11 cellular contexts compared by ENCODE assay signal in genomic region chr1:173506437-173506836, GRCh38. TPM values are rescaled to one million over a fixed set of nuclear protein-coding genes. Genes with fewer than 3 reads are reported as not detected.
A peak's percentile ranks its signal among the peaks of the same experiment; 100 is the strongest.
DNase-seq lines count a peak whose midpoint lies in the region; ATAC-seq, FAIRE-seq and TF ChIP-seq lines count a peak whose summit lies in the region.
"Had no signal": no experiment of that assay in that cellular context is flagged by ENCODE, and none has a peak within 500 bp of the region (broad histone marks: within the 10 kb centered on the region; RNA-seq: fewer than 3 reads in every experiment).

No MANE protein-coding gene starts in this region.

- TF ChIP-seq RAD21 in IMR-90 (IDR thresholded peaks at IDR 0.05; ENCODE audit: low read length), result no peak
- peak; percentile 97 to 98 for TF ChIP-seq RAD21 in liver (IDR thresholded peaks at IDR 0.05)

- H3K4ac ChIP-seq in IMR-90 (ENCODE audit: low read depth, low read length), result no peak overlapping the region

- H3K4me1 Mint-ChIP-seq in Calu3 (ENCODE audit: low read depth, unreplicated experiment) (peaks cover 32% of the 10 kb centered on the region), astrocyte (ENCODE audit: low read depth, unreplicated experiment) (peaks cover 20% of the 10 kb centered on the region)

- H3K9me3 Mint-ChIP-seq in Calu3 (ENCODE audit: low read depth, unreplicated experiment) (no peaks in the 10 kb centered on the region), astrocyte (ENCODE audit: unreplicated experiment) (no peaks in the 10 kb centered on the region)

- H2BK5ac ChIP-seq in IMR-90 (ENCODE audit: low read depth, low read length, poor library complexity, severe bottlenecking), result no peak overlapping the region

- H3K4me1 ChIP-seq in IMR-90 (ENCODE audit: control insufficient read depth, insufficient read depth, low read length) (peaks cover 5% of the 10 kb centered on the region; the same call in 1 of the 2 replicates), astrocyte (ENCODE audit: insufficient read depth, low read length) (peaks cover 10% of the 10 kb centered on the region), liver (ENCODE audit: control insufficient read depth in 4 of 4, insufficient read depth in 4 of 4, low read length in 3 of 4) (peaks cover 0 to 21% (median 16%) of the 10 kb centered on the region in 4 donors)
- H3K4me1 ChIP-seq: adrenal gland, gastrocnemius medialis had no signal

- H3K36me3 Mint-ChIP-seq in Calu3 (ENCODE audit: insufficient read depth, unreplicated experiment), result no peaks in the 10 kb centered on the region
- no peaks in the 10 kb centered on the region for H3K36me3 Mint-ChIP-seq in astrocyte (ENCODE audit: low read depth, unreplicated experiment)

- dilution Hi-C loops in IMR-90 (cut with HindIII; ENCODE audit: low sequenced_read_pairs, unreplicated experiment), result no loop called here

- no peak overlapping the region for H3K27ac ChIP-seq in IMR-90 (ENCODE audit: insufficient read depth, low read length)
- H3K27ac ChIP-seq in astrocyte (ENCODE audit: low read depth, low read length), result peak overlapping the region; percentile 55
- no peak overlapping the region for H3K27ac ChIP-seq in liver (ENCODE audit: low read depth in 1 of 2, low read length in 2 of 2)
- H3K27ac ChIP-seq: adrenal gland, gastrocnemius medialis had no signal

- H3K27me3 Mint-ChIP-seq in Calu3 (ENCODE audit: unreplicated experiment) (no peaks in the 10 kb centered on the region), astrocyte (ENCODE audit: low read depth, unreplicated experiment) (no peaks in the 10 kb centered on the region)

- ATAC-seq in IMR-90 (ENCODE audit: low read depth) (no peak), HG02973 (IDR thresholded peaks at IDR 0.05; ENCODE audit: unreplicated experiment) (no peak), GM21423 (IDR thresholded peaks at IDR 0.05; ENCODE audit: unreplicated experiment) (no peak), HG02981 (IDR thresholded peaks at IDR 0.05; ENCODE audit: unreplicated experiment) (no peak)

- H3K4me3 ChIP-seq in IMR-90 (ENCODE audit: insufficient read depth, low read depth, low read length) (no peak overlapping the region), astrocyte (ENCODE audit: insufficient read depth, low read depth, low read length) (no peak overlapping the region), liver (ENCODE audit: low read depth in 1 of 3, low read length in 3 of 3) (no peak overlapping the region)
- H3K4me3 ChIP-seq: adrenal gland, gastrocnemius medialis had no signal

- H3K4me2 ChIP-seq in IMR-90 (ENCODE audit: low read depth, low read length) (no peak overlapping the region), astrocyte (ENCODE audit: low read length) (no peak overlapping the region)

- no peak overlapping the region for H2AK9ac ChIP-seq in IMR-90 (replicated peaks; ENCODE audit: low read depth, low read length, poor library complexity)

- in situ Hi-C loops in IMR-90 (cut with MboI; ENCODE audit: low sequenced_read_pairs), result no loop called here

- no CpG with 5 or more reads among the region's 6 CpGs for WGBS in IMR-90 (ENCODE audit: extremely low coverage in 2 of 2, insufficient read length in 1 of 2), 2 experiments
- 34% methylated on average over 6 of the region's 6 CpGs for WGBS in liver

- peak; percentile 35 for TF ChIP-seq CTCF in Calu3 (IDR thresholded peaks at IDR 0.05; ENCODE audit: unreplicated experiment)
- TF ChIP-seq CTCF in IMR-90 (conservative IDR thresholded peaks at IDR 0.05; ENCODE audit: low read depth, low read length), result no peak
- TF ChIP-seq CTCF in astrocyte (IDR thresholded peaks at IDR 0.05; ENCODE audit: insufficient read depth, low read depth, low read length), result no peak
- peak; percentile 86 for TF ChIP-seq CTCF in liver (IDR thresholded peaks at IDR 0.05; ENCODE audit: low read depth, low read length, missing input control)

- H3K27me3 ChIP-seq in IMR-90 (ENCODE audit: control insufficient read depth, insufficient read depth, low read length), result no peaks in the 10 kb centered on the region; the same call in 1 of the 2 replicates
- H3K27me3 ChIP-seq in astrocyte (ENCODE audit: insufficient read depth, low read length), result no peaks in the 10 kb centered on the region
- no peaks in the 10 kb centered on the region for H3K27me3 ChIP-seq in liver (ENCODE audit: control insufficient read depth in 4 of 4, insufficient read depth in 4 of 4, low read length in 3 of 4)
- H3K27me3 ChIP-seq: adrenal gland, gastrocnemius medialis had no signal

- H4K20me1 ChIP-seq in IMR-90 (ENCODE audit: insufficient read depth, low read length) (no peaks in the 10 kb centered on the region), astrocyte (ENCODE audit: insufficient read depth, low read length) (no peaks in the 10 kb centered on the region)

- no peak overlapping the region for H3K56ac ChIP-seq in IMR-90 (ENCODE audit: extremely low read depth, insufficient read depth, low read length)

- peak; percentile 60 for DNase-seq in Calu3
- no peak for DNase-seq in IMR-90
- no peak for DNase-seq in astrocyte (ENCODE audit: low read depth)
- DNase-seq in DMS79 treated with DMSO at 0.1 percent for 48 hours (lab: John Stamatoyannopoulos, UW), result no peak
- DNase-seq: adrenal gland, gastrocnemius medialis had no signal

- H3K36me3 ChIP-seq in IMR-90 (ENCODE audit: control insufficient read depth, insufficient read depth, low read length) (no peaks in the 10 kb centered on the region), astrocyte (ENCODE audit: insufficient read depth, low read length) (no peaks in the 10 kb centered on the region), liver (ENCODE audit: control insufficient read depth in 4 of 4, insufficient read depth in 3 of 4, low read depth in 1 of 4, low read length in 3 of 4) (no peaks in the 10 kb centered on the region)
- H3K36me3 ChIP-seq: adrenal gland, gastrocnemius medialis had no signal

- POLR2A ChIA-PET in IMR-90 (lab: Charles Lee; ENCODE audit: unreplicated experiment), result no interaction called here

- BruUV-seq in Calu3 (replicated peaks; lab: Mats Ljungman, UMichigan) (no TSS peak), IMR-90 (replicated peaks; lab: Mats Ljungman, UMichigan) (no TSS peak)

- H3K79me1 ChIP-seq in IMR-90 (ENCODE audit: low read depth in 1 of 2, low read length in 2 of 2), result no peaks in the 10 kb centered on the region

- no peaks in the 10 kb centered on the region for H3K79me2 ChIP-seq in astrocyte (ENCODE audit: insufficient read depth, low read length)

- H3K4me3 Mint-ChIP-seq in Calu3 (ENCODE audit: low read depth, unreplicated experiment) (no peak overlapping the region), astrocyte (ENCODE audit: unreplicated experiment) (no peak overlapping the region)

- no peak for FAIRE-seq in astrocyte (lab: Jason Lieb, UNC)
- FAIRE-seq: TTC549 had no signal

- H2BK120ac ChIP-seq in IMR-90 (ENCODE audit: low read depth, low read length), result no peak overlapping the region

- H3K9me3 ChIP-seq in IMR-90 (ENCODE audit: control insufficient read depth, insufficient read depth, low read length), result no peaks in the 10 kb centered on the region
- no peaks in the 10 kb centered on the region for H3K9me3 ChIP-seq in astrocyte (ENCODE audit: insufficient read depth, low read depth, low read length)
- H3K9me3 ChIP-seq in liver (ENCODE audit: control insufficient read depth in 4 of 4, low read length in 3 of 4), result no peaks in the 10 kb centered on the region
- H3K9me3 ChIP-seq: adrenal gland, gastrocnemius medialis had no signal

- no peak overlapping the region for H2BK20ac ChIP-seq in IMR-90 (ENCODE audit: low read depth, low read length)

- no peak overlapping the region for H2BK15ac ChIP-seq in IMR-90 (ENCODE audit: low read depth, low read length)

- intact Hi-C loops in Calu3 (cut with micrococcal nuclease; ENCODE audit: unreplicated experiment), result loop anchor here (2.0 to 10.0 kb wide), 3 partner anchors 48 to 208 kb away; partner anchors contain the start of gene KLHL20
- intact Hi-C loops in IMR-90 (cut with micrococcal nuclease), result no loop called here

- H2AFZ ChIP-seq in IMR-90 (replicated peaks; ENCODE audit: low read length, poor library complexity), result peak overlapping the region; percentile 58
- H2AFZ ChIP-seq in astrocyte (ENCODE audit: low read depth, low read length), result peak overlapping the region; percentile 18

- no peak overlapping the region for H3K23ac ChIP-seq in IMR-90 (ENCODE audit: low read depth, low read length)

- H3K9ac ChIP-seq in IMR-90 (ENCODE audit: low read depth, low read length) (no peak overlapping the region), astrocyte (ENCODE audit: low read length) (no peak overlapping the region), liver (ENCODE audit: low read depth in 1 of 2, low read length in 2 of 2) (no peak overlapping the region)

- CTCF ChIA-PET in Calu3 (lab: Charles Lee), result interaction anchor here (0.9 to 1.3 kb wide), 3 partner anchors 11 to 114 kb away, joined by 3 to 5 read pairs (median 3); no protein-coding TSS in a partner anchor
- CTCF ChIA-PET in IMR-90 (lab: Yijun Ruan, JAX), result interaction anchor here (1.0 kb wide), 1 partner anchor 28 kb away, joined by 3 read pairs; no protein-coding TSS in a partner anchor

- no peak overlapping the region for H4K5ac ChIP-seq in IMR-90 (ENCODE audit: low read depth, low read length)

- no peak overlapping the region for H3K27ac Mint-ChIP-seq in Calu3 (ENCODE audit: unreplicated experiment)
- peak overlapping the region; percentile 66 for H3K27ac Mint-ChIP-seq in astrocyte (ENCODE audit: unreplicated experiment)

- H3K9me1 ChIP-seq in IMR-90 (ENCODE audit: insufficient read depth, low read length), result 0 out of 2 replicates have a peak, but pooled peaks cover 7% of the 10 kb centered on the region

- H4K8ac ChIP-seq in IMR-90 (ENCODE audit: low read depth in 2 of 2, low read length in 2 of 2), result no peak overlapping the region

- H3K14ac ChIP-seq in IMR-90 (replicated peaks; ENCODE audit: low read depth, low read length), result no peak overlapping the region

- H2AK5ac ChIP-seq in IMR-90 (ENCODE audit: low read depth, low read length), result 0 out of 2 replicates have a peak overlapping the region, but pooled peaks have one; percentile 10

- no peak overlapping the region for H3K18ac ChIP-seq in IMR-90 (ENCODE audit: low read depth, low read length)

- no peak overlapping the region for H4K91ac ChIP-seq in IMR-90 (ENCODE audit: insufficient read depth, low read depth, low read length)

- no peak for TF ChIP-seq POLR2A in IMR-90 (IDR thresholded peaks at IDR 0.05; ENCODE audit: low read depth, low read length)

TF ChIP-seq in IMR-90, 13 proteins besides CTCF, POLR2A, EP300 and RAD21 (continues in another document):
- no peak for TF ChIP-seq RFX5 (IDR thresholded peaks at IDR 0.05; ENCODE audit: low read depth, low read length)
- TF ChIP-seq RCOR1 (IDR thresholded peaks at IDR 0.05; ENCODE audit: insufficient replicate concordance, low read length), result no peak

TF ChIP-seq in liver, 16 proteins besides CTCF, POLR2A, EP300 and RAD21 (continues in another document):
- TF ChIP-seq NR2F2 (IDR thresholded peaks at IDR 0.05) (no peak), HNF4G (IDR thresholded peaks at IDR 0.05) (peak; percentile 57)

RNA-seq across cellular contexts. Expression of gene PRDX6, which starts 29.3 kb away (rescaled TPM):
- total RNA-seq in Calu3 (2022) (325 and 360 TPM in 2 replicates), IMR-90 (2012; rRNA removed) (293 and 373 TPM in 2 replicates), astrocyte (459 and 520 TPM in 2 replicates), liver (100 to 1,000 TPM; 147 to 161 TPM)
- polyA plus RNA-seq in IMR-90 (2012; rRNA removed) (348 and 426 TPM in 2 replicates), liver (100 to 1,000 TPM; 320 to 370 TPM)
- 183 and 353 TPM in 2 replicates for polyA plus RNA-seq in IMR-90 (2012; cell fraction: cytosol; rRNA removed)
- 78.5 and 401 TPM in 2 replicates for polyA plus RNA-seq in IMR-90 (2012; cell fraction: nucleus; rRNA removed; ENCODE audit: low replicate concordance)

Comparison
In these comparisons a context has a peak if more than half of its experiments do, and no peak if none do; other contexts are left out.
1. CTCF ChIP-seq: peak in Calu3 (single experiment) and liver (single experiment); none in IMR-90 (single experiment) and astrocyte (single experiment).